8 cellular contexts compared by ENCODE assay signal in the genomic region with DNA sequence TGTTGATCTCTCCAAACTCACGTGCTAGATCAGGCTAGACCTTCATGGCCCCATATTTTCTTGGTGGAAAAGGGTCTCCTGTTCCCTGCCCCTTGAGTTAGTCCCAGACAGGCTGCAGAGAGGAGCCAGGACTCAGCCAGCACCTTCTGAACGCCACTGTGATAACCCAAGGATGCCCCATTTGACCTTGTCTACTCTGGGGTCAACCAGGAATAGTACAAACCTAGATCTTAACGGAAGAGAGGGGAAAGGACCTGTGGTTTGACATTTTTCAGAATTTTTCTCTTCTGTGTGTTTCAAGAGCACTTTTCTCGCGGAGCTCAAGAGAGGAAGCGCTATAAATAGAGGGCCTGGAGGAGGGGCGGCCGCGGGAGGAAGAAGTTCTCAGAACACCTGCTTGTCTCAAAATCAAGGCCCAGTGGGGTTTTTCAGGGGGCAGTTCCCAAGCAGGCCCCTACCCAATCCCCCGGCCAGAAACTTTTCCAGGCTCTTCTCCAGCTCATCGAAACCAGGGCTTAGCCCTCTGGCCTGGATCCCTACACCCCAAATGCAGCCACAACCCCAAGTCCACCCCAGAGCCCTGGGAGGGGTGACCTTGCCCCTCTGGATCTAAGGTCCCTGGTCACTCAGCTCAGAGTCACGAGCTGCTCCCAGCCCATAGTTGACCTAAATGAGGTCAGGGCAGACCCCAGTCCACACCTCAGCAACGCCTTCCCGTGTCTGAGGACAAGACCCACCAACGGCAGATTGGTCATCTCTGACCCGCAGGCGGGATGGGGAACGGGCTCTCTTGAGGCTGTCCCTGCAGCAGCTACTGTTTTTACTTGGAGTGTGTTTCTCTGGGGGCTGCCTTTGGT.
DNase-seq lines count a peak whose midpoint lies in the region; ATAC-seq and TF ChIP-seq lines count a peak whose summit lies in the region.

No MANE protein-coding gene starts in this region.

- H3K4me3 Mint-ChIP-seq in CD4-positive, CD25-positive, alpha-beta regulatory T cell, result peak overlapping the region; percentile 72 to 88 (median 80)
- peak overlapping the region; percentile 84 for H3K4me3 Mint-ChIP-seq in activated CD4-positive, alpha-beta T cell treated with anti-CD3 and anti-CD28 coated beads, Interleukin-2, amount 10 ng/mL, durations not matched to agents 24 days and 14 days

- H4K91ac ChIP-seq in mesenchymal stem cell (ENCODE audit: low read length), result no peak overlapping the region

- peaks cover 9% of the 10 kb centered on the region for H3K27me3 Mint-ChIP-seq in CD4-positive, CD25-positive, alpha-beta regulatory T cell
- H3K27me3 Mint-ChIP-seq in activated CD4-positive, alpha-beta T cell treated with anti-CD3 and anti-CD28 coated beads, Interleukin-2, amount 10 ng/mL, durations not matched to agents 24 days and 14 days, result peaks cover 2% of the 10 kb centered on the region

- no peak overlapping the region for H2BK5ac ChIP-seq in mesenchymal stem cell (ENCODE audit: low read depth, low read length, poor library complexity, severe bottlenecking)

- no peak overlapping the region for H2AFZ ChIP-seq in mesenchymal stem cell (ENCODE audit: low read depth, low read length)

- no peaks in the 10 kb centered on the region for H3K9me3 ChIP-seq in CD4-positive, CD25-positive, alpha-beta regulatory T cell (ENCODE audit: control insufficient read depth in 2 of 2, low read length in 2 of 2)
- H3K9me3 ChIP-seq in mucosa of descending colon (no peaks in the 10 kb centered on the region), mesenchymal stem cell (ENCODE audit: control insufficient read depth, low read length) (no peaks in the 10 kb centered on the region)

- DNase-seq in CD4-positive, CD25-positive, alpha-beta regulatory T cell, result peak in 2 of 3 donors; percentile 48 to 82
- DNase-seq in activated CD4-positive, alpha-beta T cell treated with anti-CD3 and anti-CD28 coated beads, Interleukin-2, amount 10 ng/mL, durations not matched to agents 24 days and 14 days, result peak; percentile 86
- DNase-seq in mucosa of descending colon (peak; percentile 57 to 81 (median 65)), NCI-H1105 (lab: John Stamatoyannopoulos, UW) (no peak), NCI-H82 (lab: John Stamatoyannopoulos, UW) (no peak), mesenchymal stem cell (no peak)

- no peaks in the 10 kb centered on the region for H3K36me3 ChIP-seq in CD4-positive, CD25-positive, alpha-beta regulatory T cell (ENCODE audit: control insufficient read depth, insufficient read depth, low read length)
- H3K36me3 ChIP-seq in mucosa of descending colon (ENCODE audit: low read depth), result no peaks in the 10 kb centered on the region
- H3K36me3 ChIP-seq in mesenchymal stem cell (ENCODE audit: control insufficient read depth in 1 of 2, insufficient read depth in 2 of 2, low read depth in 1 of 2, low read length in 2 of 2), result no peaks in the 10 kb centered on the region

- H3K4me1 ChIP-seq in CD4-positive, CD25-positive, alpha-beta regulatory T cell (ENCODE audit: control insufficient read depth, insufficient read depth, low read length, poor library complexity, severe bottlenecking), result peaks cover 29% of the 10 kb centered on the region
- no peaks in the 10 kb centered on the region for H3K4me1 ChIP-seq in mucosa of descending colon (ENCODE audit: low read depth)
- H3K4me1 ChIP-seq in mesenchymal stem cell (ENCODE audit: control insufficient read depth, insufficient read depth, low read depth, low read length), result peaks cover under 1% of the 10 kb centered on the region

- WGBS in mesenchymal stem cell, result 66% methylated on average over 16 of the region's 18 CpGs

- no peak overlapping the region for H2BK120ac ChIP-seq in mesenchymal stem cell (ENCODE audit: low read depth, low read length)

- no peak overlapping the region for H2BK15ac ChIP-seq in mesenchymal stem cell (ENCODE audit: low read depth, poor library complexity, severe bottlenecking)

- no peak overlapping the region for H2AK5ac ChIP-seq in mesenchymal stem cell (ENCODE audit: low read length, severe bottlenecking)

- TF ChIP-seq CTCF in mucosa of descending colon (IDR thresholded peaks at IDR 0.05), result no peak

- H3K4me3 ChIP-seq in CD4-positive, CD25-positive, alpha-beta regulatory T cell (ENCODE audit: low read depth, low read length), result peak overlapping the region; percentile 68
- no peak overlapping the region for H3K4me3 ChIP-seq in mucosa of descending colon
- H3K4me3 ChIP-seq in mesenchymal stem cell (ENCODE audit: insufficient read depth in 1 of 2, low read depth in 1 of 2, low read length in 2 of 2), result no peak overlapping the region

- no peaks in the 10 kb centered on the region for H3K36me3 Mint-ChIP-seq in CD4-positive, CD25-positive, alpha-beta regulatory T cell
- peaks cover 6% of the 10 kb centered on the region for H3K36me3 Mint-ChIP-seq in activated CD4-positive, alpha-beta T cell treated with anti-CD3 and anti-CD28 coated beads, Interleukin-2, amount 10 ng/mL, durations not matched to agents 24 days and 14 days (ENCODE audit: low read depth)

- H3K79me1 ChIP-seq in mesenchymal stem cell (replicated peaks; ENCODE audit: low read length, poor library complexity, severe bottlenecking), result no peaks in the 10 kb centered on the region

- ATAC-seq in CD4-positive, CD25-positive, alpha-beta regulatory T cell (ENCODE audit: low read depth in 2 of 2), result peak; percentile 65 to 79
- ATAC-seq in GM19438 (IDR thresholded peaks at IDR 0.05; ENCODE audit: low read depth, unreplicated experiment) (peak; percentile 69), HG03342 (IDR thresholded peaks at IDR 0.05; ENCODE audit: unreplicated experiment) (peak; percentile 39), mucosa of descending colon (peak; percentile 70)

- no peak overlapping the region for H2BK12ac ChIP-seq in mesenchymal stem cell (ENCODE audit: low read length in 2 of 2)

- peaks cover 0 to 1% (median 0%) of the 10 kb centered on the region in 7 donors for H3K9me3 Mint-ChIP-seq in CD4-positive, CD25-positive, alpha-beta regulatory T cell
- H3K9me3 Mint-ChIP-seq in activated CD4-positive, alpha-beta T cell treated with anti-CD3 and anti-CD28 coated beads, Interleukin-2, amount 10 ng/mL, durations not matched to agents 24 days and 14 days, result peaks cover 5% of the 10 kb centered on the region

- intact Hi-C loops in activated CD4-positive, alpha-beta T cell treated with anti-CD3 and anti-CD28 coated beads, Interleukin-2, amount 10 ng/mL, durations not matched to agents 24 days and 14 days (cut with micrococcal nuclease), result loop anchor here (1.0 kb wide), 1 partner anchor 8 kb away; no protein-coding TSS in a partner anchor
- intact Hi-C loops in mucosa of descending colon (cut with DNase I, micrococcal nuclease), result no loop called here

- no peak overlapping the region for H4K8ac ChIP-seq in mesenchymal stem cell (ENCODE audit: low read length)

- no peaks in the 10 kb centered on the region for H3K27me3 ChIP-seq in CD4-positive, CD25-positive, alpha-beta regulatory T cell (ENCODE audit: control insufficient read depth, insufficient read depth, low read length)
- peaks cover 27 to 46% of the 10 kb centered on the region in 2 experiments for H3K27me3 ChIP-seq in mesenchymal stem cell (ENCODE audit: control insufficient read depth in 1 of 2, insufficient read depth in 1 of 2, low read length in 2 of 2)

- H3K27ac Mint-ChIP-seq in CD4-positive, CD25-positive, alpha-beta regulatory T cell, result peak overlapping the region; percentile 95 to 99 (median 98)
- H3K27ac Mint-ChIP-seq in activated CD4-positive, alpha-beta T cell treated with anti-CD3 and anti-CD28 coated beads, Interleukin-2, amount 10 ng/mL, durations not matched to agents 24 days and 14 days, result peak overlapping the region; percentile 92

- no peak overlapping the region for H3K18ac ChIP-seq in mesenchymal stem cell (ENCODE audit: low read depth in 1 of 2, low read length in 2 of 2)

- peak overlapping the region; percentile 72 for H3K27ac ChIP-seq in CD4-positive, CD25-positive, alpha-beta regulatory T cell (ENCODE audit: insufficient read depth, low read length, poor library complexity, severe bottlenecking)
- H3K27ac ChIP-seq in mesenchymal stem cell (ENCODE audit: low read length, poor library complexity, severe bottlenecking), result no peak overlapping the region

- no peak overlapping the region for H3K4me2 ChIP-seq in mesenchymal stem cell (ENCODE audit: low read length, poor library complexity, severe bottlenecking)

- no peak overlapping the region for H3K4ac ChIP-seq in mesenchymal stem cell (ENCODE audit: low read depth in 1 of 2, low read length in 2 of 2)

- peaks cover 12 to 65% (median 35%) of the 10 kb centered on the region in 4 donors for H3K4me1 Mint-ChIP-seq in CD4-positive, CD25-positive, alpha-beta regulatory T cell
- peaks cover 53% of the 10 kb centered on the region for H3K4me1 Mint-ChIP-seq in activated CD4-positive, alpha-beta T cell treated with anti-CD3 and anti-CD28 coated beads, Interleukin-2, amount 10 ng/mL, durations not matched to agents 24 days and 14 days

- no peak overlapping the region for H3K9ac ChIP-seq in mesenchymal stem cell (ENCODE audit: low read length)

- H3K14ac ChIP-seq in mesenchymal stem cell (ENCODE audit: low read length in 2 of 2), result no peak overlapping the region

- no peak overlapping the region for H3K23ac ChIP-seq in mesenchymal stem cell (ENCODE audit: low read length in 2 of 2)

Comparison
In these comparisons a context has a peak if more than half of its experiments do, and no peak if none do; other contexts are left out.
1. DNase-seq: peak in CD4-positive, CD25-positive, alpha-beta regulatory T cell (2 of 3), activated CD4-positive, alpha-beta T cell treated with anti-CD3 and anti-CD28 coated beads, Interleukin-2, amount 10 ng/mL, durations not matched to agents 24 days and 14 days (single experiment) and mucosa of descending colon (3 of 3); none in NCI-H1105 (single experiment), NCI-H82 (single experiment) and mesenchymal stem cell (single experiment).
2. Peak in every context shown above with its lines, with median percentiles within 50 percentile points of each other: ATAC-seq.